Comparison of ENCODE assay signal across 24 cellular contexts in genomic region chr19:2223391-2223790, GRCh38. TPM values are rescaled to one million over a fixed set of nuclear protein-coding genes. Genes with fewer than 3 reads are reported as not detected.
DNase-seq lines count a peak whose midpoint lies in the region; ATAC-seq, FAIRE-seq and TF ChIP-seq lines count a peak whose summit lies in the region.
"Had no signal": no experiment of that assay in that cellular context is flagged by ENCODE, and none has a peak within 500 bp of the region (broad histone marks: within the 10 kb centered on the region; RNA-seq: fewer than 3 reads in every experiment).

No MANE protein-coding gene starts in this region.

- H3K4me3 ChIP-seq in BLaER1 = peak overlapping the region; percentile 41; the same call in 1 of the 2 replicates
- H3K4me3 ChIP-seq in DOHH2 (ENCODE audit: low read length) = no peak overlapping the region
- no peak overlapping the region for H3K4me3 ChIP-seq in small intestine (ENCODE audit: low read depth in 1 of 2, low read length in 2 of 2)
- H3K4me3 ChIP-seq: A549, GM23248, HAP-1, PC-9, SJCRH30 had no signal

- ATAC-seq in T-helper 17 cell (no peak), memory B cell (ENCODE audit: low read depth) (peak; percentile 7)
- ATAC-seq: A549 had no signal

- H3K9me3 Mint-ChIP-seq in memory B cell = no peaks in the 10 kb centered on the region
- H3K9me3 Mint-ChIP-seq: CD4-positive, alpha-beta T cell had no signal

- H3K27ac ChIP-seq in BLaER1 = peak overlapping the region; percentile 89
- peak overlapping the region; percentile 54 for H3K27ac ChIP-seq in DOHH2 (ENCODE audit: low read depth, low read length)
- no peak overlapping the region for H3K27ac ChIP-seq in small intestine (ENCODE audit: low read depth in 1 of 2, low read length in 1 of 2)
- H3K27ac ChIP-seq: A549, GM23248, KMS-11, PC-9, SJCRH30 had no signal

- TF ChIP-seq CTCF in DOHH2 (IDR thresholded peaks at IDR 0.05; ENCODE audit: low read depth, low read length, poor library complexity, severe bottlenecking) = no peak

- H3K9me2 ChIP-seq in DOHH2 (replicated peaks; ENCODE audit: control insufficient read depth, low read length) = no peaks in the 10 kb centered on the region

- peaks cover 5% of the 10 kb centered on the region for H3K79me2 ChIP-seq in DOHH2 (ENCODE audit: control insufficient read depth, low read length)

- H3K27me3 ChIP-seq in BLaER1 (no peaks in the 10 kb centered on the region), DOHH2 (ENCODE audit: control insufficient read depth, low read length) (no peaks in the 10 kb centered on the region), small intestine (ENCODE audit: control insufficient read depth in 2 of 2, insufficient read depth in 2 of 2, low read length in 2 of 2) (no peaks in the 10 kb centered on the region)
- H3K27me3 ChIP-seq: BE2C, SJCRH30 had no signal

- H3K4me1 Mint-ChIP-seq in T-helper 17 cell = peaks cover 2% of the 10 kb centered on the region
- H3K4me1 Mint-ChIP-seq in memory B cell = peaks cover 31% of the 10 kb centered on the region

- peak overlapping the region; percentile 93 for H3K4me2 ChIP-seq in BLaER1
- peak overlapping the region; percentile 39 for H3K4me2 ChIP-seq in DOHH2 (ENCODE audit: low read length)
- H3K4me2 ChIP-seq: A549, KMS-11, PC-9 had no signal

- H3K36me3 ChIP-seq in BLaER1 = peaks cover 61% of the 10 kb centered on the region
- peaks cover 84% of the 10 kb centered on the region for H3K36me3 ChIP-seq in DOHH2 (ENCODE audit: control insufficient read depth, low read length)
- H3K36me3 ChIP-seq in small intestine (ENCODE audit: control insufficient read depth in 2 of 2, insufficient read depth in 2 of 2, low read length in 2 of 2) = peaks cover 18 to 28% of the 10 kb centered on the region in 2 donors

- H3K27ac Mint-ChIP-seq in T-helper 17 cell = peak overlapping the region; percentile 88
- H3K27ac Mint-ChIP-seq in memory B cell = peak overlapping the region; percentile 94
- H3K27ac Mint-ChIP-seq: CD4-positive, alpha-beta T cell had no signal

- H3K4me3 Mint-ChIP-seq in T-helper 17 cell = no peak overlapping the region
- no peak overlapping the region for H3K4me3 Mint-ChIP-seq in memory B cell
- H3K4me3 Mint-ChIP-seq: CD4-positive, alpha-beta T cell had no signal

- H4K20me1 ChIP-seq in BLaER1 (peaks cover 92% of the 10 kb centered on the region), DOHH2 (ENCODE audit: control insufficient read depth, insufficient read depth, low read depth, low read length) (0 out of 2 replicates have a peak, but pooled peaks cover 3% of the 10 kb centered on the region)

- peaks cover 16% of the 10 kb centered on the region for H3F3A ChIP-seq in DOHH2 (ENCODE audit: control insufficient read depth, insufficient read depth)

- no peak for FAIRE-seq in small intestine (lab: Jason Lieb, UNC)
- FAIRE-seq: A549, HTR-8/SVneo had no signal

- peaks cover 100% of the 10 kb centered on the region for H3K4me1 ChIP-seq in BLaER1
- peaks cover 57% of the 10 kb centered on the region for H3K4me1 ChIP-seq in DOHH2 (ENCODE audit: control insufficient read depth, low read length)
- no peaks in the 10 kb centered on the region for H3K4me1 ChIP-seq in small intestine (ENCODE audit: control insufficient read depth in 2 of 2, insufficient read depth in 1 of 2, low read depth in 1 of 2, low read length in 1 of 2)
- H3K4me1 ChIP-seq: HAP-1, SJCRH30 had no signal

- H3K36me3 Mint-ChIP-seq in T-helper 17 cell (ENCODE audit: low read depth) = peaks cover 5% of the 10 kb centered on the region
- H3K36me3 Mint-ChIP-seq in memory B cell = peaks cover 17% of the 10 kb centered on the region

- peak overlapping the region; percentile 72 for H3K9ac ChIP-seq in BLaER1
- H3K9ac ChIP-seq: GM23248, KMS-11 had no signal

- H3K9me3 ChIP-seq in BLaER1 = no peaks in the 10 kb centered on the region
- no peaks in the 10 kb centered on the region for H3K9me3 ChIP-seq in DOHH2 (ENCODE audit: control insufficient read depth, insufficient read depth, low read length)
- no peaks in the 10 kb centered on the region for H3K9me3 ChIP-seq in T-helper 17 cell (ENCODE audit: control insufficient read depth, low read length, poor library complexity, severe bottlenecking)
- H3K9me3 ChIP-seq in small intestine (ENCODE audit: control insufficient read depth, low read depth) = no peaks in the 10 kb centered on the region
- H3K9me3 ChIP-seq: A549, BE2C, HAP-1, SJCRH30 had no signal

- WGBS in small intestine, 3 donors = 87 to 90% (median 88%) methylated on average over 18 of the region's 18 CpGs

- H3K27me3 Mint-ChIP-seq in T-helper 17 cell (no peaks in the 10 kb centered on the region), memory B cell (no peaks in the 10 kb centered on the region)
- H3K27me3 Mint-ChIP-seq: CD4-positive, alpha-beta T cell had no signal

- no peak for DNase-seq in T-helper 17 cell
- peak in 1 of 2 donors; percentile 48 for DNase-seq in memory B cell (ENCODE audit: low spot score in 2 of 2)
- no peak for DNase-seq in small intestine
- DNase-seq in T-helper 2 cell = no peak
- DNase-seq in NCI-H1694 treated with DMSO at 0.1 percent for 48 hours (lab: John Stamatoyannopoulos, UW) = no peak
- DNase-seq in NOMO-1 (lab: John Stamatoyannopoulos, UW; ENCODE audit: unreplicated experiment in 2 of 2) = no peak
- DNase-seq: BE2C; CD4-positive, alpha-beta T cell; DMS153; GDM1; GM23248; NCI-H1105; NCI-H2081; NCI-H2171; NCI-H345; NCI-H524 treated with DMSO at 0.1 percent for 48 hours; PC-9 had no signal

RNA-seq across cellular contexts. Expression of gene PLEKHJ1, which starts 12.7 kb away (rescaled TPM):
- total RNA-seq in T-helper 17 cell = 10 to 100 TPM; 38.6 to 40.2 TPM
- 100 to 1,000 TPM; 269 to 307 (median 286) TPM for polyA plus RNA-seq in small intestine

RNA-seq across cellular contexts. Expression of gene SF3A2, which starts 13.2 kb away (rescaled TPM):
- total RNA-seq in T-helper 17 cell = 100 to 1,000 TPM; 119 to 135 TPM
- 10 to 100 TPM; 31.8 to 45.5 (median 35.1) TPM for polyA plus RNA-seq in small intestine

RNA-seq across cellular contexts. Expression of gene AMH, which starts 25.7 kb away (rescaled TPM):
- total RNA-seq in T-helper 17 cell = 1 to 10 TPM in 1 of 2 donors, under 1 TPM in 1; 0.50 to 2.7 TPM
- polyA plus RNA-seq in small intestine = 1 to 10 TPM; 1.1 to 3.0 (median 1.9) TPM
- total RNA-seq: GM23248 had no signal
- polyA plus RNA-seq: GM23248 had no signal

RNA-seq across cellular contexts. Expression of gene JSRP1, which starts 32.8 kb away (rescaled TPM):
- 1 to 10 TPM in 1 of 2 donors, under 1 TPM in 1; 0.55 to 1.0 TPM for total RNA-seq in T-helper 17 cell
- polyA plus RNA-seq in small intestine = 1 to 10 TPM in 2 of 3 donors, under 1 TPM in 1; 0.69 to 1.9 (median 1.3) TPM
- total RNA-seq: GM23248 had no signal
- polyA plus RNA-seq: GM23248 had no signal

RNA-seq across cellular contexts. Expression of gene PEAK3, which starts 58.6 kb away (rescaled TPM):
- not detected for total RNA-seq in T-helper 17 cell
- under 1 TPM in 2 of 3 donors, not detected in 1; 0.46 to 0.54 TPM for polyA plus RNA-seq in small intestine
- total RNA-seq: CD4-positive, alpha-beta T cell; GM23248; PC-9 had no signal
- polyA plus RNA-seq: A549, GM23248 had no signal

Comparison
In these comparisons a context has a peak if more than half of its experiments do, and no peak if none do; other contexts are left out.
1. H3K27ac ChIP-seq: peak in BLaER1 (single experiment) and DOHH2 (single experiment); none in small intestine (0 of 2).